Comparison of ENCODE assay signal across 1 cellular context in genomic region chr11:112285918-112286317, GRCh38.
TF ChIP-seq lines count a peak whose summit lies in the region.

No MANE protein-coding gene starts in this region.

TF ChIP-seq in K562, 482 proteins besides CTCF, POLR2A, EP300 and RAD21 (continued from another document and continues in another):
- no peak for TF ChIP-seq TRIM25 (IDR thresholded peaks at IDR 0.05; ENCODE audit: borderline replicate concordance)
- TF ChIP-seq MAX (CRISPR knock-in tag; IDR thresholded peaks at IDR 0.05) = no peak
- no peak for TF ChIP-seq ZNF668 (CRISPR knock-in tag; IDR thresholded peaks at IDR 0.05)
- no peak for TF ChIP-seq TFAP4 (CRISPR knock-in tag; IDR thresholded peaks at IDR 0.05; ENCODE audit: borderline replicate concordance)
- no peak for TF ChIP-seq RBM15 (IDR thresholded peaks at IDR 0.05; ENCODE audit: insufficient read depth, low read length)
- peak; percentile 52; the same call in 1 of the 2 replicates for TF ChIP-seq VEZF1 (CRISPR knock-in tag; IDR thresholded peaks at IDR 0.05)
- TF ChIP-seq EGR1 (conservative IDR thresholded peaks at IDR 0.05) = no peak
- no peak for TF ChIP-seq CBX5 (IDR thresholded peaks at IDR 0.05; ENCODE audit: borderline replicate concordance, low read depth)
- TF ChIP-seq ZC3H8 (IDR thresholded peaks at IDR 0.05) = no peak
- no peak for TF ChIP-seq MLX (CRISPR knock-in tag; conservative IDR thresholded peaks at IDR 0.05)
- no peak for TF ChIP-seq RNF2 (IDR thresholded peaks at IDR 0.05)
- no peak for TF ChIP-seq ZNF57 (CRISPR knock-in tag; IDR thresholded peaks at IDR 0.05)
- no peak for TF ChIP-seq E2F8 (IDR thresholded peaks at IDR 0.05; ENCODE audit: low read depth, partially characterized antibody)
- no peak for TF ChIP-seq OTX1 (CRISPR knock-in tag; IDR thresholded peaks at IDR 0.05)
- no peak for TF ChIP-seq CXXC5 (CRISPR knock-in tag; IDR thresholded peaks at IDR 0.05)
- TF ChIP-seq SMAD4 (CRISPR knock-in tag; conservative IDR thresholded peaks at IDR 0.05) = no peak
- TF ChIP-seq SMARCB1 (IDR thresholded peaks at IDR 0.05; ENCODE audit: insufficient read length, low read depth) = no peak
- TF ChIP-seq ZNF551 (CRISPR knock-in tag; IDR thresholded peaks at IDR 0.05) = no peak
- TF ChIP-seq U2AF1 (optimal IDR thresholded peaks at IDR 0.05; ENCODE audit: low read depth, low read length) = no peak
- no peak for TF ChIP-seq KAT2B (IDR thresholded peaks at IDR 0.05; ENCODE audit: low read depth, low read length)
- TF ChIP-seq ZNF224 (CRISPR knock-in tag; IDR thresholded peaks at IDR 0.05) = no peak
- no peak for TF ChIP-seq ZKSCAN3 (CRISPR knock-in tag; IDR thresholded peaks at IDR 0.05)
- no peak for TF ChIP-seq ZNF76 (CRISPR knock-in tag; IDR thresholded peaks at IDR 0.05; ENCODE audit: borderline replicate concordance)
- TF ChIP-seq ZNF384 (IDR thresholded peaks at IDR 0.05; ENCODE audit: low read depth, low read length) = no peak
- TF ChIP-seq NBN (IDR thresholded peaks at IDR 0.05; ENCODE audit: low read depth) = no peak
- TF ChIP-seq SOX6 (IDR thresholded peaks at IDR 0.05) = peak; percentile 78
- TF ChIP-seq STAT5B (CRISPR knock-in tag; IDR thresholded peaks at IDR 0.05) = no peak
- TF ChIP-seq TBP (optimal IDR thresholded peaks at IDR 0.05; ENCODE audit: low read depth, low read length) = no peak
- no peak for TF ChIP-seq HLTF (IDR thresholded peaks at IDR 0.05)
- 0 out of 2 replicates have a peak, but pooled peaks have one; percentile 29 for TF ChIP-seq CEBPG (CRISPR knock-in tag; IDR thresholded peaks at IDR 0.05)
- no peak for TF ChIP-seq CEBPG (tag; conservative IDR thresholded peaks at IDR 0.05 in 1 of 2, IDR thresholded peaks at IDR 0.05 in 1 of 2)
- TF ChIP-seq ZNF740 (CRISPR knock-in tag; IDR thresholded peaks at IDR 0.05) = no peak
- TF ChIP-seq ZNF740 (tag; IDR thresholded peaks at IDR 0.05) = no peak
- TF ChIP-seq SMARCC2 (IDR thresholded peaks at IDR 0.05; ENCODE audit: low read depth) = no peak
- TF ChIP-seq CCNT2 (IDR thresholded peaks at IDR 0.05; ENCODE audit: borderline replicate concordance, extremely low read depth, insufficient read length, low read depth, low read length) = no peak
- TF ChIP-seq FOXJ3 (CRISPR knock-in tag; IDR thresholded peaks at IDR 0.05) = no peak
- peak; percentile 11 for TF ChIP-seq ZFP36 (IDR thresholded peaks at IDR 0.05; ENCODE audit: low read depth, low read length, partially characterized antibody)
- TF ChIP-seq C11orf30 (IDR thresholded peaks at IDR 0.05; ENCODE audit: low read depth) = 0 out of 2 replicates have a peak, but pooled peaks have one; percentile 21
- peak; percentile 25; the same call in 1 of the 2 replicates for TF ChIP-seq PKNOX1 (IDR thresholded peaks at IDR 0.05)
- no peak for TF ChIP-seq GTF2B (IDR thresholded peaks at IDR 0.05; ENCODE audit: extremely low read depth, insufficient read length)
- TF ChIP-seq MAZ (CRISPR knock-in tag; conservative IDR thresholded peaks at IDR 0.05 in 1 of 2, IDR thresholded peaks at IDR 0.05 in 1 of 2) = peak in 1 of 2 experiments; percentile 43; a peak in 1 of 4 replicates
- TF ChIP-seq RNF219 (CRISPR knock-in tag; IDR thresholded peaks at IDR 0.05) = no peak
- no peak for TF ChIP-seq E2F3 (CRISPR knock-in tag; IDR thresholded peaks at IDR 0.05)
- TF ChIP-seq ZEB2 (IDR thresholded peaks at IDR 0.05) = no peak
